Comparison of ENCODE assay signal across 1 cellular context in the genomic region with DNA sequence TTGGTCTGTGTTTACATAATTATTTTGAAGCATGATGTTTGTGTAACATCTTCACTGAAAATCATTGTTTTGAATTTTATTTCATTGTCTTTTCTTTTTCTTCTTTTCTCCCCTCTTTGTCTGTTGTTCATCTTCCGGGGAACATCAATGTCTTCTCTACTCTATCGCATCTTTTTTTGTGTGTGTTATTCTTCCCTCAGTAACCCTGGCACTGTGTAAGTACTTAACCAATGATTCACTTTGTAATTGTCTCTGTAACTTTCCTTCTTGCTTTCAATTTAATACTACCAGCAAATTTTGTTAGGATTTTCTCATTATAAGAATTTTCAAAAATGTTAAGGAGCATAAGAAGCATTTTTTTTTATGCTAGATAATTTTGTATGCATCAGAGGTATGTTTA.
TF ChIP-seq lines count a peak whose summit lies in the region.

No MANE protein-coding gene starts in this region.

TF ChIP-seq in HepG2, 621 proteins besides CTCF, POLR2A, EP300 and RAD21 (continued from another document):
- TF ChIP-seq, protein P1, sequence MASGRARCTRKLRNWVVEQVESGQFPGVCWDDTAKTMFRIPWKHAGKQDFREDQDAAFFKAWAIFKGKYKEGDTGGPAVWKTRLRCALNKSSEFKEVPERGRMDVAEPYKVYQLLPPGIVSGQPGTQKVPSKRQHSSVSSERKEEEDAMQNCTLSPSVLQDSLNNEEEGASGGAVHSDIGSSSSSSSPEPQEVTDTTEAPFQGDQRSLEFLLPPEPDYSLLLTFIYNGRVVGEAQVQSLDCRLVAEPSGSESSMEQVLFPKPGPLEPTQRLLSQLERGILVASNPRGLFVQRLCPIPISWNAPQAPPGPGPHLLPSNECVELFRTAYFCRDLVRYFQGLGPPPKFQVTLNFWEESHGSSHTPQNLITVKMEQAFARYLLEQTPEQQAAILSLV (CRISPR knock-in tag; IDR thresholded peaks at IDR 0.05; ENCODE audit: borderline replicate concordance), result no peak
- TF ChIP-seq, protein P2, sequence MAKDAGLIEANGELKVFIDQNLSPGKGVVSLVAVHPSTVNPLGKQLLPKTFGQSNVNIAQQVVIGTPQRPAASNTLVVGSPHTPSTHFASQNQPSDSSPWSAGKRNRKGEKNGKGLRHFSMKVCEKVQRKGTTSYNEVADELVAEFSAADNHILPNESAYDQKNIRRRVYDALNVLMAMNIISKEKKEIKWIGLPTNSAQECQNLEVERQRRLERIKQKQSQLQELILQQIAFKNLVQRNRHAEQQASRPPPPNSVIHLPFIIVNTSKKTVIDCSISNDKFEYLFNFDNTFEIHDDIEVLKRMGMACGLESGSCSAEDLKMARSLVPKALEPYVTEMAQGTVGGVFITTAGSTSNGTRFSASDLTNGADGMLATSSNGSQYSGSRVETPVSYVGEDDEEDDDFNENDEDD (CRISPR knock-in tag; IDR thresholded peaks at IDR 0.05; ENCODE audit: borderline replicate concordance), result no peak
- TF ChIP-seq, protein P3, sequence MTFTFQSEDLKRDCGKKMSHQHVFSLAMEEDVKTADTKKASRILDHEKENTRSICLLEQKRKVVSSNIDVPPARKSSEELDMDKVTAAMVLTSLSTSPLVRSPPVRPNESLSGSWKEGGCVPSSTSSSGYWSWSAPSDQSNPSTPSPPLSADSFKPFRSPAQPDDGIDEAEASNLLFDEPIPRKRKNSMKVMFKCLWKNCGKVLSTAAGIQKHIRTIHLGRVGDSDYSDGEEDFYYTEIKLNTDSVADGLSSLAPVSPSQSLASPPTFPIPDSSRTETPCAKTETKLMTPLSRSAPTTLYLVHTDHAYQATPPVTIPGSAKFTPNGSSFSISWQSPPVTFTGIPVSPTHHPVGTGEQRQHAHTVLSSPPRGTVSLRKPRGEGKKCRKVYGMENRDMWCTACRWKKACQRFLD (CRISPR knock-in tag; IDR thresholded peaks at IDR 0.05; ENCODE audit: borderline replicate concordance), result no peak
- TF ChIP-seq ONECUT2 (CRISPR knock-in tag; IDR thresholded peaks at IDR 0.05) (no peak), ZNF350 (CRISPR knock-in tag; IDR thresholded peaks at IDR 0.05; ENCODE audit: borderline replicate concordance, low read depth) (no peak), ZNF543 (CRISPR knock-in tag; IDR thresholded peaks at IDR 0.05) (no peak)
